8 cellular contexts compared by ENCODE assay signal in the genomic region with DNA sequence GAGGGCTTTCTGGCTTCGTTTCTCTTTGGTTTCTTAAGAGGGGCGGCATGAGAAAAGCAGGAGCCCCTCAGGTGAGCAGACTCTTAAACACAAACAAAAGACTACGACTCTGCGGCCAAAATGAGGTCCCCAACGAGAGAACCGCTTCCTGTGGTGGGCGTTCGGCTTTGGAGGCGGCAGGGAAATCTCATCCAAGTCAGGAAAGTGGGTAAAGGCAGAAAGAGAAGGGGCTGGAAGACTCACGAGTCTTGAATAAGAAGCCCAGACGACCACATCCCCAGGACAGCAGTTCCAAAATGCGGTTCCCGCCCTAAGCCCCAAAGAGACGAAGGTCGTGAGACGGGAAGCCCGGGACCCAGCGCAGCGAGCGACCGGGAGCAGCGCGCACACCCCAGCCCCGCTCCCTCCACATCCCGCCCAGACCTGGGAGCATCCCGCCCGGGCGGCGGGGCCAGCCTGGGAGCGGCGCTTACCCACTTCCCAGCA. TPM values are rescaled to one million over a fixed set of nuclear protein-coding genes. Genes with fewer than 3 reads are reported as not detected.
DNase-seq lines count a peak whose midpoint lies in the region; ATAC-seq, FAIRE-seq and TF ChIP-seq lines count a peak whose summit lies in the region.

No MANE protein-coding gene starts in this region.

- H3K4me1 Mint-ChIP-seq in activated B cell treated with CpG ODN at 0.5 μM for 24 hours = peaks cover 20% of the 10 kb centered on the region

- TF ChIP-seq EP300 in esophagus muscularis mucosa (IDR thresholded peaks at IDR 0.05) = no peak

- FAIRE-seq in pancreas (lab: Jason Lieb, UNC) = no peak

- peaks cover 0 to 4% (median 1%) of the 10 kb centered on the region in 4 donors for H3K36me3 ChIP-seq in esophagus muscularis mucosa
- peaks cover 0 to 3% (median 0%) of the 10 kb centered on the region in 3 donors for H3K36me3 ChIP-seq in pancreas

- no peak for TF ChIP-seq POLR2A in esophagus muscularis mucosa (IDR thresholded peaks at IDR 0.05; ENCODE audit: low read depth)

- H3K27me3 ChIP-seq in esophagus muscularis mucosa = no peaks in the 10 kb centered on the region
- H3K27me3 ChIP-seq in pancreas = no peaks in the 10 kb centered on the region

- peaks cover 19 to 38% (median 33%) of the 10 kb centered on the region in 4 donors for H3K4me1 ChIP-seq in esophagus muscularis mucosa
- peaks cover 0 to 17% (median 12%) of the 10 kb centered on the region in 3 donors for H3K4me1 ChIP-seq in pancreas

- CTCF ChIA-PET in activated B cell treated with CpG ODN at 0.5 μM for 24 hours (lab: Charles Lee) = interaction anchor here (0.7 to 2.0 kb wide), 7 partner anchors 9 to 452 kb away, joined by 3 to 8 read pairs (median 5); a partner anchor contains a TSS

- peak overlapping the region; percentile 98 for H3K4me3 Mint-ChIP-seq in activated B cell treated with CpG ODN at 0.5 μM for 24 hours

- peaks cover 7% of the 10 kb centered on the region for H3K9me3 Mint-ChIP-seq in activated B cell treated with CpG ODN at 0.5 μM for 24 hours

- no peaks in the 10 kb centered on the region for H3K9me3 ChIP-seq in esophagus muscularis mucosa
- no peaks in the 10 kb centered on the region for H3K9me3 ChIP-seq in pancreas

- no peak for TF ChIP-seq CTCF in GM12875 (IDR thresholded peaks at IDR 0.05; ENCODE audit: borderline replicate concordance, insufficient read depth, low read depth, low read length)
- no peak for TF ChIP-seq CTCF in activated B cell treated with CpG ODN at 0.5 μM for 24 hours (IDR thresholded peaks at IDR 0.05)
- no peak for TF ChIP-seq CTCF in esophagus muscularis mucosa (IDR thresholded peaks at IDR 0.05)
- TF ChIP-seq CTCF in pancreas (IDR thresholded peaks at IDR 0.05) = no peak
- TF ChIP-seq CTCF in GM20000 (IDR thresholded peaks at IDR 0.05; ENCODE audit: extremely low read depth, missing control alignments) = no peak

- POLR2A ChIA-PET in activated B cell treated with CpG ODN at 0.5 μM for 24 hours (lab: Charles Lee) = interaction anchor here (0.8 to 2.8 kb wide), 19 partner anchors 16 to 171 kb away, joined by 3 to 113 read pairs (median 6); a partner anchor contains a TSS

- 0% methylated on average over 15 of the region's 31 CpGs for WGBS in esophagus muscularis mucosa
- 0 to 1% methylated on average over 31 of the region's 31 CpGs for WGBS in pancreas, 2 donors

- H3K4me3 ChIP-seq in GM12875 (ENCODE audit: low read depth, low read length) (peak overlapping the region; percentile 99), esophagus muscularis mucosa (peak overlapping the region; percentile 75 to 89 (median 85)), pancreas (peak overlapping the region; percentile 69 to 82 (median 77))

- intact Hi-C loops in activated B cell treated with CpG ODN at 0.5 μM for 24 hours (cut with micrococcal nuclease) = loop anchor here (1.0 to 2.0 kb wide), 8 partner anchors 42 to 449 kb away; a partner anchor contains a TSS
- intact Hi-C loops in esophagus muscularis mucosa (cut with DNase I) = loop anchor here (5.0 kb wide), 3 partner anchors 70 to 345 kb away; a partner anchor contains a TSS
- intact Hi-C loops in pancreas (cut with DNase I) = no loop called here

- peak overlapping the region; percentile 83 for H3K27ac Mint-ChIP-seq in activated B cell treated with CpG ODN at 0.5 μM for 24 hours

- ATAC-seq in HG02870 (IDR thresholded peaks at IDR 0.05; ENCODE audit: unreplicated experiment) (peak; percentile 11), activated B cell treated with CpG ODN at 0.5 μM for 24 hours (ENCODE audit: low read depth) (peak; percentile 6), pancreas (peak in 2 of 4 donors; percentile 43 to 66), HG02759 (IDR thresholded peaks at IDR 0.05; ENCODE audit: unreplicated experiment) (no peak), left lobe of liver (no peak)

- peaks cover 19% of the 10 kb centered on the region for H3K36me3 Mint-ChIP-seq in activated B cell treated with CpG ODN at 0.5 μM for 24 hours (ENCODE audit: low read depth)

- no peaks in the 10 kb centered on the region for H3K27me3 Mint-ChIP-seq in activated B cell treated with CpG ODN at 0.5 μM for 24 hours

- H3K27ac ChIP-seq in esophagus muscularis mucosa (replicated peaks in 1 of 4) (peak overlapping the region; percentile 92 to 98 (median 95)), pancreas (peak overlapping the region; percentile 86 to 98 (median 95))

- DNase-seq in activated B cell treated with CpG ODN at 0.5 μM for 24 hours = no peak
- DNase-seq in esophagus muscularis mucosa (ENCODE audit: extremely low spot score) = no peak
- no peak for DNase-seq in pancreas
- DNase-seq in GM20000 (ENCODE audit: low spot score) = no peak
- no peak for DNase-seq in left lobe of liver (ENCODE audit: low spot score)

RNA-seq across cellular contexts. Expression of a gene that starts 0.4 kb away (rescaled TPM):
- total RNA-seq in activated B cell treated with CpG ODN at 0.5 μM for 24 hours = 40.6 and 43.3 TPM in 2 replicates
- total RNA-seq in esophagus muscularis mucosa = 100 to 1,000 TPM in 1 of 4 donors, 10 to 100 TPM in 3; 36.4 to 180 (median 42.1) TPM
- 10 to 100 TPM; 16.0 to 84.8 (median 54.9) TPM for total RNA-seq in pancreas
- polyA plus RNA-seq in pancreas = 1 to 10 TPM; 7.0 to 8.7 TPM
- 225 TPM for total RNA-seq in left lobe of liver

Comparison
In these comparisons a context has a peak if more than half of its experiments do, and no peak if none do; other contexts are left out.
1. ATAC-seq: peak in HG02870 (single experiment) and activated B cell treated with CpG ODN at 0.5 μM for 24 hours (single experiment); none in HG02759 (single experiment) and left lobe of liver (single experiment).
2. intact Hi-C loops: an anchor here in activated B cell treated with CpG ODN at 0.5 μM for 24 hours (1.0 to 2.0 kb wide) and esophagus muscularis mucosa (5.0 kb wide); none called in pancreas.
3. Peak in every context shown above with its lines, with median percentiles within 50 percentile points of each other: H3K4me3 ChIP-seq.